In the genomic region with DNA sequence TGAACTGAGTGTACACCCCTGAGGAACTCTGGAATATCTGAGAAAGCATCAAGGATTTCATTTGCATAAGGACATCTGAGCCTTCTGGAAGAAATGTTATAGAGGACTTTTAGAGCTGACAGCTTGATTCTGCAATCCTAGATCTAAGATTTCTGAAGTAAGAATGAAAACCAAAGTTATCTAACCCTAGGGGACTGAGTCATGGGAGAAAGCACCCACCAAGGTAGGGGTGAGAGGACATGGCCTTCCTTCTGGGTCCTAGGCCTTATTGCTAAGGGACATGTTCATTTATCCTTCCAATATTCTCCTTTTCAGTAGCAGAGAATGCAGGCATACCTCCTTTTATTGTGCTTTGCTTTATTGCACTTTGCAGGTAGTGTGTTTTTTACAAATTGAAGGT, we compare ENCODE assay signal across 21 cellular contexts.
DNase-seq lines count a peak whose midpoint lies in the region; ATAC-seq and TF ChIP-seq lines count a peak whose summit lies in the region.
"Had no signal": no experiment of that assay in that cellular context is flagged by ENCODE, and none has a peak within 500 bp of the region (broad histone marks: within the 10 kb centered on the region; RNA-seq: fewer than 3 reads in every experiment).

No MANE protein-coding gene starts in this region.

- no peak overlapping the region for H3K9ac ChIP-seq in Loucy (ENCODE audit: low read depth, low read length, poor library complexity, severe bottlenecking)
- H3K9ac ChIP-seq: BLaER1 treated with 17β-estradiol and CSF1 and Interleukin-3, amounts not matched to agents 10 nM and 100 nM; parathyroid adenoma had no signal

- CTCF ChIA-PET in activated naive CD4-positive, alpha-beta T cell treated with anti-CD3 and anti-CD28 coated beads, Interleukin-2, amount 10 ng/mL, durations not matched to agents 7 days and 5 days (lab: Charles Lee) = interaction anchor here (0.9 to 2.3 kb wide), 2 partner anchors 65 to 114 kb away, joined by 3 to 8 read pairs; no protein-coding TSS in a partner anchor

- no peaks in the 10 kb centered on the region for H3K27me3 ChIP-seq in Loucy (ENCODE audit: insufficient read depth, low read length, poor library complexity, severe bottlenecking)
- H3K27me3 ChIP-seq: BLaER1 treated with 17β-estradiol and CSF1 and Interleukin-3, amounts not matched to agents 10 nM and 100 nM; breast epithelium; MG63; spleen had no signal

- intact Hi-C loops in left cardiac atrium (cut with DNase I) = no loop called here

- H3K9me2 ChIP-seq in Loucy (replicated peaks; ENCODE audit: low read depth, low read length) = no peaks in the 10 kb centered on the region

- H3K79me2 ChIP-seq in Loucy (ENCODE audit: insufficient read depth, low read length) = no peaks in the 10 kb centered on the region
- H3K79me2 ChIP-seq: parathyroid adenoma had no signal

- H3K4me2 ChIP-seq in Loucy (ENCODE audit: low read depth, low read length, poor library complexity, severe bottlenecking) = no peak overlapping the region

- no peak for ATAC-seq in activated naive CD8-positive, alpha-beta T cell treated with anti-CD3 and anti-CD28 coated beads, Interleukin-2, amount 10 ng/mL, durations not matched to agents 7 days and 5 days (ENCODE audit: low read depth)
- ATAC-seq in stimulated activated effector memory CD8-positive, alpha-beta T cell treated with anti-CD3 and anti-CD28 coated beads, Interleukin-12 subunit alpha, Interleukin-12 subunit beta, amount 100 ng/mL, for 72 hours = peak; percentile 56
- ATAC-seq in left cardiac atrium = no peak
- ATAC-seq: HCT116, right cardiac atrium had no signal

- no peaks in the 10 kb centered on the region for H4K20me1 ChIP-seq in Loucy (ENCODE audit: insufficient read depth, low read length, poor library complexity, severe bottlenecking)
- H4K20me1 ChIP-seq: BLaER1 treated with 17β-estradiol and CSF1 and Interleukin-3, amounts not matched to agents 10 nM and 100 nM had no signal

- 0 out of 2 replicates have a peak overlapping the region, but pooled peaks have one; percentile 91 for H2AFZ ChIP-seq in Loucy (ENCODE audit: low read length)
- H2AFZ ChIP-seq: parathyroid adenoma had no signal

- DNase-seq in activated naive CD4-positive, alpha-beta T cell treated with anti-CD3 and anti-CD28 coated beads, Interleukin-2, amount 10 ng/mL, durations not matched to agents 7 days and 5 days = no peak
- no peak for DNase-seq in activated naive CD4-positive, alpha-beta T cell (lab: John Stamatoyannopoulos, UW)
- DNase-seq in activated naive CD8-positive, alpha-beta T cell treated with anti-CD3 and anti-CD28 coated beads, Interleukin-2, amount 10 ng/mL, durations not matched to agents 7 days and 5 days = no peak
- DNase-seq in stimulated activated effector memory CD8-positive, alpha-beta T cell treated with anti-CD3 and anti-CD28 coated beads, Interleukin-12 subunit alpha, Interleukin-12 subunit beta, amount 100 ng/mL, for 72 hours (ENCODE audit: low spot score in 2 of 2) = no peak
- DNase-seq in NAMALWA (ENCODE audit: low spot score) (no peak), left cardiac atrium (no peak)
- DNase-seq in stimulated activated CD4-positive, alpha-beta T cell treated with anti-CD3 and anti-CD28 coated beads, Interleukin-4, amount 100 ng/mL, for 24 hours = no peak
- DNase-seq: activated CD8-positive, alpha-beta memory T cell treated with anti-CD3 and anti-CD28 coated beads, Interleukin-2, amount 50 U/mL, for 48 hours; activated gamma-delta T cell; glutamatergic neuron; MG63; NCI-H1436; NCI-H774; right cardiac atrium; spleen had no signal

- H3K9me3 ChIP-seq in Loucy (ENCODE audit: insufficient read depth, low read depth, low read length) = no peaks in the 10 kb centered on the region
- H3K9me3 ChIP-seq: BLaER1 treated with 17β-estradiol and CSF1 and Interleukin-3, amounts not matched to agents 10 nM and 100 nM; breast epithelium; MG63; spleen had no signal

- POLR2A ChIA-PET in activated naive CD8-positive, alpha-beta T cell treated with anti-CD3 and anti-CD28 coated beads, Interleukin-2, amount 10 ng/mL, durations not matched to agents 7 days and 5 days (lab: Charles Lee) = interaction anchor here (0.8 to 1.0 kb wide), 2 partner anchors 42 to 642 kb away, joined by 3 to 5 read pairs; partner anchors contain the start of gene FOCAD

- H3F3A ChIP-seq in Loucy (ENCODE audit: low read depth) = no peaks in the 10 kb centered on the region

- H3K27ac Mint-ChIP-seq in activated naive CD4-positive, alpha-beta T cell treated with anti-CD3 and anti-CD28 coated beads, Interleukin-2, amount 10 ng/mL, durations not matched to agents 7 days and 5 days = peak overlapping the region; percentile 95
- H3K27ac Mint-ChIP-seq in activated naive CD8-positive, alpha-beta T cell treated with anti-CD3 and anti-CD28 coated beads, Interleukin-2, amount 10 ng/mL, durations not matched to agents 7 days and 5 days = peak overlapping the region; percentile 90
- H3K27ac Mint-ChIP-seq in stimulated activated effector memory CD8-positive, alpha-beta T cell treated with anti-CD3 and anti-CD28 coated beads, Interleukin-12 subunit alpha, Interleukin-12 subunit beta, amount 100 ng/mL, for 72 hours = no peak overlapping the region

- peaks cover 24% of the 10 kb centered on the region for H3K36me3 Mint-ChIP-seq in activated naive CD4-positive, alpha-beta T cell treated with anti-CD3 and anti-CD28 coated beads, Interleukin-2, amount 10 ng/mL, durations not matched to agents 7 days and 5 days
- peaks cover 2% of the 10 kb centered on the region for H3K36me3 Mint-ChIP-seq in activated naive CD8-positive, alpha-beta T cell treated with anti-CD3 and anti-CD28 coated beads, Interleukin-2, amount 10 ng/mL, durations not matched to agents 7 days and 5 days
- H3K36me3 Mint-ChIP-seq in stimulated activated effector memory CD8-positive, alpha-beta T cell treated with anti-CD3 and anti-CD28 coated beads, Interleukin-12 subunit alpha, Interleukin-12 subunit beta, amount 100 ng/mL, for 72 hours = no peaks in the 10 kb centered on the region

- peaks cover 3% of the 10 kb centered on the region for H3K9me3 Mint-ChIP-seq in activated naive CD4-positive, alpha-beta T cell treated with anti-CD3 and anti-CD28 coated beads, Interleukin-2, amount 10 ng/mL, durations not matched to agents 7 days and 5 days
- no peaks in the 10 kb centered on the region for H3K9me3 Mint-ChIP-seq in activated naive CD8-positive, alpha-beta T cell treated with anti-CD3 and anti-CD28 coated beads, Interleukin-2, amount 10 ng/mL, durations not matched to agents 7 days and 5 days
- no peaks in the 10 kb centered on the region for H3K9me3 Mint-ChIP-seq in stimulated activated effector memory CD8-positive, alpha-beta T cell treated with anti-CD3 and anti-CD28 coated beads, Interleukin-12 subunit alpha, Interleukin-12 subunit beta, amount 100 ng/mL, for 72 hours

- TF ChIP-seq CTCF in Loucy (conservative IDR thresholded peaks at IDR 0.05; ENCODE audit: low read length) = no peak

- H3K4me3 Mint-ChIP-seq in activated naive CD4-positive, alpha-beta T cell treated with anti-CD3 and anti-CD28 coated beads, Interleukin-2, amount 10 ng/mL, durations not matched to agents 7 days and 5 days = peak overlapping the region; percentile 17
- peak overlapping the region; percentile 79 for H3K4me3 Mint-ChIP-seq in activated naive CD8-positive, alpha-beta T cell treated with anti-CD3 and anti-CD28 coated beads, Interleukin-2, amount 10 ng/mL, durations not matched to agents 7 days and 5 days
- peak overlapping the region; percentile 44 for H3K4me3 Mint-ChIP-seq in stimulated activated effector memory CD8-positive, alpha-beta T cell treated with anti-CD3 and anti-CD28 coated beads, Interleukin-12 subunit alpha, Interleukin-12 subunit beta, amount 100 ng/mL, for 72 hours

- H3K4me1 ChIP-seq in Loucy (ENCODE audit: insufficient read depth, low read length, poor library complexity, severe bottlenecking) = peaks cover 27% of the 10 kb centered on the region
- H3K4me1 ChIP-seq: breast epithelium, parathyroid adenoma had no signal

- H3K36me3 ChIP-seq in Loucy (ENCODE audit: insufficient read depth, low read length) = no peaks in the 10 kb centered on the region
- H3K36me3 ChIP-seq: BLaER1 treated with 17β-estradiol and CSF1 and Interleukin-3, amounts not matched to agents 10 nM and 100 nM; breast epithelium; MG63; spleen had no signal

- no peak overlapping the region for H3K4me3 ChIP-seq in Loucy (ENCODE audit: low read length, poor library complexity, severe bottlenecking)
- H3K4me3 ChIP-seq: BLaER1 treated with 17β-estradiol and CSF1 and Interleukin-3, amounts not matched to agents 10 nM and 100 nM; breast epithelium; MG63 had no signal

- H3K4me1 Mint-ChIP-seq in activated naive CD4-positive, alpha-beta T cell treated with anti-CD3 and anti-CD28 coated beads, Interleukin-2, amount 10 ng/mL, durations not matched to agents 7 days and 5 days = peaks cover 55% of the 10 kb centered on the region
- peaks cover 47% of the 10 kb centered on the region for H3K4me1 Mint-ChIP-seq in activated naive CD8-positive, alpha-beta T cell treated with anti-CD3 and anti-CD28 coated beads, Interleukin-2, amount 10 ng/mL, durations not matched to agents 7 days and 5 days
- peaks cover 34% of the 10 kb centered on the region for H3K4me1 Mint-ChIP-seq in stimulated activated effector memory CD8-positive, alpha-beta T cell treated with anti-CD3 and anti-CD28 coated beads, Interleukin-12 subunit alpha, Interleukin-12 subunit beta, amount 100 ng/mL, for 72 hours

- H3K27me3 Mint-ChIP-seq in activated naive CD4-positive, alpha-beta T cell treated with anti-CD3 and anti-CD28 coated beads, Interleukin-2, amount 10 ng/mL, durations not matched to agents 7 days and 5 days = peaks cover 3% of the 10 kb centered on the region
- no peaks in the 10 kb centered on the region for H3K27me3 Mint-ChIP-seq in activated naive CD8-positive, alpha-beta T cell treated with anti-CD3 and anti-CD28 coated beads, Interleukin-2, amount 10 ng/mL, durations not matched to agents 7 days and 5 days
- H3K27me3 Mint-ChIP-seq: activated CD4-positive, alpha-beta T cell treated with anti-CD3 and anti-CD28 coated beads for 36 hours had no signal

Comparison
In these comparisons a context has a peak if more than half of its experiments do, and no peak if none do; other contexts are left out.
1. H3K4me3 Mint-ChIP-seq: peak in every context shown above with its lines; median percentile 79 in activated naive CD8-positive, alpha-beta T cell treated with anti-CD3 and anti-CD28 coated beads, Interleukin-2, amount 10 ng/mL, durations not matched to agents 7 days and 5 days; 44 in stimulated activated effector memory CD8-positive, alpha-beta T cell treated with anti-CD3 and anti-CD28 coated beads, Interleukin-12 subunit alpha, Interleukin-12 subunit beta, amount 100 ng/mL, for 72 hours; 17 in activated naive CD4-positive, alpha-beta T cell treated with anti-CD3 and anti-CD28 coated beads, Interleukin-2, amount 10 ng/mL, durations not matched to agents 7 days and 5 days.